Comparison of ENCODE assay signal across 1 cellular context in genomic region chr10:22003111-22003963, GRCh38.
TF ChIP-seq lines count a peak whose summit lies in the region.

TSS of gene DNAJC1 (minus strand) at chr10:22003730. CDS start at chr10:22003434, 296 bp downstream.

TF ChIP-seq in HepG2, 621 proteins besides CTCF, POLR2A, EP300 and RAD21 (continued from another document and continues in another):
- TF ChIP-seq PRDM10 (CRISPR knock-in tag; IDR thresholded peaks at IDR 0.05; ENCODE audit: low read depth) (peak; percentile 54; the same call in 1 of the 2 replicates), ZBTB7B (CRISPR knock-in tag; IDR thresholded peaks at IDR 0.05) (peak; percentile 43; the same call in 1 of the 2 replicates), IRF2 (CRISPR knock-in tag; IDR thresholded peaks at IDR 0.05) (peak; percentile 50; the same call in 1 of the 2 replicates), TCF7L2 (IDR thresholded peaks at IDR 0.05; ENCODE audit: low read depth, low read length) (no peak), ZKSCAN1 (IDR thresholded peaks at IDR 0.05; ENCODE audit: low read length) (no peak), ARNTL (CRISPR knock-in tag; IDR thresholded peaks at IDR 0.05) (no peak), MAFG (CRISPR knock-in tag; IDR thresholded peaks at IDR 0.05) (no peak), SMAD9 (CRISPR knock-in tag; IDR thresholded peaks at IDR 0.05) (peak; percentile 47; the same call in 1 of the 2 replicates), PATZ1 (CRISPR knock-in tag; IDR thresholded peaks at IDR 0.05) (peak; percentile 35; the same call in 1 of the 2 replicates), GZF1 (CRISPR knock-in tag; IDR thresholded peaks at IDR 0.05) (no peak), MIXL1 (CRISPR knock-in tag; IDR thresholded peaks at IDR 0.05) (peak; percentile 54; the same call in 1 of the 2 replicates), MXI1 (IDR thresholded peaks at IDR 0.05; ENCODE audit: borderline replicate concordance, low read depth, low read length) (peak; percentile 95; the same call in 2 of the 3 replicates), HNRNPLL (IDR thresholded peaks at IDR 0.05; ENCODE audit: low read depth, low read length, poor library complexity, severe bottlenecking) (peak; percentile 76), ZMYM4 (CRISPR knock-in tag; IDR thresholded peaks at IDR 0.05) (peak; percentile 78), RBFOX2 (IDR thresholded peaks at IDR 0.05; ENCODE audit: low read depth, low read length) (peak; percentile 78; the same call in 1 of the 2 replicates), ZNF768 (CRISPR knock-in tag; IDR thresholded peaks at IDR 0.05) (peak; percentile 52; the same call in 1 of the 2 replicates), RFX3 (CRISPR knock-in tag; IDR thresholded peaks at IDR 0.05) (peak; percentile 94), ZGPAT (CRISPR knock-in tag; IDR thresholded peaks at IDR 0.05) (peak; percentile 52), ZNF737 (CRISPR knock-in tag; IDR thresholded peaks at IDR 0.05; ENCODE audit: borderline replicate concordance) (no peak), ZSCAN21 (CRISPR knock-in tag; IDR thresholded peaks at IDR 0.05; ENCODE audit: borderline replicate concordance) (peak; percentile 24), HNRNPH1 (optimal IDR thresholded peaks at IDR 0.05; ENCODE audit: low read depth, low read length) (no peak), HIVEP1 (CRISPR knock-in tag; IDR thresholded peaks at IDR 0.05) (no peak), ERF (CRISPR knock-in tag; IDR thresholded peaks at IDR 0.05) (peak; percentile 71), ZNF879 (CRISPR knock-in tag; IDR thresholded peaks at IDR 0.05) (0 out of 2 replicates have a peak, but pooled peaks have one; percentile 62), AKAP8 (CRISPR knock-in tag; IDR thresholded peaks at IDR 0.05) (no peak), MLX (CRISPR knock-in tag; IDR thresholded peaks at IDR 0.05) (no peak), BHLHE40 (IDR thresholded peaks at IDR 0.05; ENCODE audit: low read length) (peak; percentile 36; the same call in 1 of the 2 replicates), KDM5B (CRISPR knock-in tag; IDR thresholded peaks at IDR 0.05; ENCODE audit: borderline replicate concordance) (peak; percentile 86), ZFY (CRISPR knock-in tag; IDR thresholded peaks at IDR 0.05) (peak; percentile 93), ARID4A (CRISPR knock-in tag; IDR thresholded peaks at IDR 0.05; ENCODE audit: borderline replicate concordance) (peak; percentile 84; the same call in 1 of the 2 replicates), MAZ (IDR thresholded peaks at IDR 0.05; ENCODE audit: borderline replicate concordance, low read depth, low read length) (peak; percentile 38; the same call in 1 of the 2 replicates), MAZ (CRISPR knock-in tag; IDR thresholded peaks at IDR 0.05; ENCODE audit: low read depth) (no peak), CREB1 (IDR thresholded peaks at IDR 0.05) (peak; percentile 78), CREB1 (CRISPR knock-in tag; IDR thresholded peaks at IDR 0.05) (peak; percentile 79), ZNF546 (CRISPR knock-in tag; conservative IDR thresholded peaks at IDR 0.05) (peak; percentile 84; the same call in 1 of the 2 replicates), MATR3 (CRISPR knock-in tag; IDR thresholded peaks at IDR 0.05) (no peak), CCDC6 (CRISPR knock-in tag; IDR thresholded peaks at IDR 0.05) (0 out of 2 replicates have a peak, but pooled peaks have one; percentile 74), FOXJ3 (CRISPR knock-in tag; IDR thresholded peaks at IDR 0.05; ENCODE audit: borderline replicate concordance) (0 out of 2 replicates have a peak, but pooled peaks have one; percentile 19), LBX2 (CRISPR knock-in tag; IDR thresholded peaks at IDR 0.05; ENCODE audit: borderline replicate concordance) (peak; percentile 46; the same call in 1 of the 2 replicates), GATAD1 (CRISPR knock-in tag; IDR thresholded peaks at IDR 0.05) (peak; percentile 39; the same call in 1 of the 2 replicates), ZNF710 (CRISPR knock-in tag; IDR thresholded peaks at IDR 0.05; ENCODE audit: borderline replicate concordance) (peak; percentile 65; the same call in 1 of the 2 replicates), SALL1 (CRISPR knock-in tag; IDR thresholded peaks at IDR 0.05) (peak; percentile 69), NFE2L2 (IDR thresholded peaks at IDR 0.05; ENCODE audit: low read length) (no peak), KLF9 (CRISPR knock-in tag; IDR thresholded peaks at IDR 0.05; ENCODE audit: low read depth) (peak; percentile 84; the same call in 1 of the 2 replicates), ZMAT3 (CRISPR knock-in tag; conservative IDR thresholded peaks at IDR 0.05) (peak; percentile 86; the same call in 1 of the 2 replicates), POLR2G (IDR thresholded peaks at IDR 0.05; ENCODE audit: low read depth, low read length) (peak; percentile 73), AGO2 (optimal IDR thresholded peaks at IDR 0.05; ENCODE audit: low read depth, low read length) (no peak), ZNF180 (CRISPR knock-in tag; IDR thresholded peaks at IDR 0.05; ENCODE audit: borderline replicate concordance, low read depth) (no peak), ZNF572 (CRISPR knock-in tag; IDR thresholded peaks at IDR 0.05) (no peak), NFYC (CRISPR knock-in tag; IDR thresholded peaks at IDR 0.05) (peak; percentile 74), TSC22D2 (CRISPR knock-in tag; IDR thresholded peaks at IDR 0.05; ENCODE audit: borderline replicate concordance) (0 out of 2 replicates have a peak, but pooled peaks have one; percentile 46), SP4 (CRISPR knock-in tag; IDR thresholded peaks at IDR 0.05) (peak; percentile 62), KLF15 (CRISPR knock-in tag; IDR thresholded peaks at IDR 0.05; ENCODE audit: borderline replicate concordance) (no peak), TARDBP (CRISPR knock-in tag; IDR thresholded peaks at IDR 0.05) (peak; percentile 51; the same call in 1 of the 2 replicates), FLYWCH1 (CRISPR knock-in tag; IDR thresholded peaks at IDR 0.05) (0 out of 2 replicates have a peak, but pooled peaks have one; percentile 62)
